23 cellular contexts compared by ENCODE assay signal in genomic region chr4:106247600-106247999, GRCh38.
"Had no signal": no experiment of that assay in that cellular context is flagged by ENCODE, and none has a peak within 500 bp of the region (broad histone marks: within the 10 kb centered on the region; RNA-seq: fewer than 3 reads in every experiment).

No MANE protein-coding gene starts in this region.

- H3K27ac ChIP-seq: HL-60, SJSA1, SK-N-MC had no signal

- H3K27me3 ChIP-seq: SJSA1 had no signal

- DNase-seq: KBM-7, NCI-H1092, NCI-H1105 treated with DMSO at 0.1 percent for 48 hours, NCI-H1417 treated with DMSO at 0.1 percent for 48 hours, NCI-H146, NCI-H1694 treated with DMSO at 0.1 percent for 48 hours, NCI-H1930, NCI-H2081, NCI-H2107, NCI-H2227 treated with DMSO at 0.1 percent for 48 hours, NCI-H446, NCI-H510A, NCI-H524 treated with DMSO at 0.1 percent for 48 hours, NCI-H69, NCI-H774, Right ventricle myocardium superior, RPMI8226, SIG-M5 had no signal

- H3K9me3 ChIP-seq: SJSA1 had no signal

- H3K4me1 ChIP-seq: SJSA1 had no signal

- FAIRE-seq: HTR-8/SVneo, RCC 7860 had no signal

- H3K4me3 ChIP-seq: SJSA1, SK-N-MC had no signal
